In the genomic region with DNA sequence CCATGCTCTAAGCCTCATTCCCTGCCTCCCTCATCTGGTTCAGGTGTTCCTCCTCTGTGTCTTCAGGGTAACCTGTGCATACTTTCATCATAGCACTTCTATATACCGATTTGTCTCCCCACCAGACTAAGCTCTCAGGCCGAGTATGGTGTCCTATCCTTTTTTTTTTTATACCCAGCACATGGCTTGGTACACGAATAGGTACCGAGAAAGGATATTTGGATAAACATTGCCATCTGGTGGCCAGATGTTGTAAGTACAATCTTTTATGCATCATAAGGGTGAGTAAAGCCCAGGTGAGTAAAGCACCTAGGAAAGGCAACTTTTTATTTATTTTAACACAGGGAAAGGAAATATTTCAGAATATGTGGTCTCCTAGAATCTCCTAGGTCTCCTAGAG, we compare ENCODE assay signal across 8 cellular contexts.
DNase-seq lines count a peak whose midpoint lies in the region; ATAC-seq and TF ChIP-seq lines count a peak whose summit lies in the region.

No MANE protein-coding gene starts in this region.

- TF ChIP-seq EP300 in sigmoid colon (IDR thresholded peaks at IDR 0.05): no peak

- no peaks in the 10 kb centered on the region for H3K9me3 ChIP-seq in sigmoid colon

- no peak overlapping the region for H3K27ac Mint-ChIP-seq in GM23338

- TF ChIP-seq POLR2A in sigmoid colon (IDR thresholded peaks at IDR 0.05): no peak

- TF ChIP-seq CTCF in GM23338 (conservative IDR thresholded peaks at IDR 0.05; ENCODE audit: low read depth in 2 of 2) (peak; percentile 63 to 66), WI38 (IDR thresholded peaks at IDR 0.05; ENCODE audit: low read depth, low read length) (peak; percentile 44), sigmoid colon (IDR thresholded peaks at IDR 0.05) (peak; percentile 23 to 45 (median 30))

- H3K9me3 Mint-ChIP-seq in GM23338: peaks cover 16% of the 10 kb centered on the region

- H3K9me2 ChIP-seq in GM23338 (ENCODE audit: insufficient read depth): no peaks in the 10 kb centered on the region

- no peak overlapping the region for H3K27ac ChIP-seq in GM23338 (ENCODE audit: low read depth)
- H3K27ac ChIP-seq in sigmoid colon: no peak overlapping the region

- peak; percentile 5 for DNase-seq in stimulated activated CD4-positive, alpha-beta T cell treated with anti-CD3 and anti-CD28 coated beads, Interleukin-15, amount 100 ng/mL, for 24 hours
- no peak for DNase-seq in stimulated activated CD4-positive, alpha-beta T cell treated with anti-CD3 and anti-CD28 coated beads, Interleukin-4, amount 100 ng/mL, for 1 hour
- DNase-seq in GM23338 (ENCODE audit: low spot score) (peak; percentile 68), NCI-H1694 (lab: John Stamatoyannopoulos, UW) (peak; percentile 61), foreskin melanocyte (peak; percentile 12), sigmoid colon (no peak)

- peaks cover 15% of the 10 kb centered on the region; the same call in 2 of the 3 replicates for H3K36me3 Mint-ChIP-seq in GM23338 (ENCODE audit: low read depth)

- H3K27me3 ChIP-seq in GM23338 (ENCODE audit: insufficient read depth) (no peaks in the 10 kb centered on the region), sigmoid colon (no peaks in the 10 kb centered on the region)

- no peak overlapping the region for H3K4me3 ChIP-seq in GM23338
- H3K4me3 ChIP-seq in WI38 (ENCODE audit: low read depth, low read length): no peak overlapping the region
- no peak overlapping the region for H3K4me3 ChIP-seq in sigmoid colon

- WGBS in sigmoid colon, 2 donors: 13 to 26% methylated on average over 4 of the region's 4 CpGs

- H2AFZ ChIP-seq in GM23338: no peak overlapping the region

- H3K4me2 ChIP-seq in GM23338: no peak overlapping the region

- H3K79me2 ChIP-seq in GM23338 (replicated peaks; ENCODE audit: insufficient read depth): no peaks in the 10 kb centered on the region

- H3F3A ChIP-seq in GM23338 (replicated peaks; ENCODE audit: low read depth): no peaks in the 10 kb centered on the region

- H4K20me1 ChIP-seq in GM23338 (replicated peaks; ENCODE audit: insufficient read depth): no peaks in the 10 kb centered on the region

- H3K4me1 ChIP-seq in GM23338 (ENCODE audit: insufficient read depth): peaks cover 18% of the 10 kb centered on the region
- no peaks in the 10 kb centered on the region for H3K4me1 ChIP-seq in sigmoid colon

- ATAC-seq in GM23338: peak; percentile 72
- no peak for ATAC-seq in HG02623 (IDR thresholded peaks at IDR 0.05; ENCODE audit: unreplicated experiment)

- no peaks in the 10 kb centered on the region for H3K27me3 Mint-ChIP-seq in GM23338 (ENCODE audit: insufficient read depth, low read depth, poor library complexity)

- intact Hi-C loops in sigmoid colon (cut with DNase I): loop anchor here (5.0 kb wide), 1 partner anchor 237 kb away; no protein-coding TSS in a partner anchor

- no peak overlapping the region for H3K4me3 Mint-ChIP-seq in GM23338

- peaks cover 15% of the 10 kb centered on the region for H3K4me1 Mint-ChIP-seq in GM23338

- H3K36me3 ChIP-seq in GM23338 (ENCODE audit: insufficient read depth): no peaks in the 10 kb centered on the region
- no peaks in the 10 kb centered on the region for H3K36me3 ChIP-seq in sigmoid colon

TF ChIP-seq in GM23338, 12 proteins besides CTCF, POLR2A, EP300 and RAD21:
- TF ChIP-seq EZH2phosphoT487 (IDR thresholded peaks at IDR 0.05; ENCODE audit: unreplicated experiment): no peak
- TF ChIP-seq STAT1 (IDR thresholded peaks at IDR 0.05; ENCODE audit: unreplicated experiment): no peak
- TF ChIP-seq ZNF331 (CRISPR knock-in tag; IDR thresholded peaks at IDR 0.05; ENCODE audit: low read depth): no peak
- TF ChIP-seq, protein P1, sequence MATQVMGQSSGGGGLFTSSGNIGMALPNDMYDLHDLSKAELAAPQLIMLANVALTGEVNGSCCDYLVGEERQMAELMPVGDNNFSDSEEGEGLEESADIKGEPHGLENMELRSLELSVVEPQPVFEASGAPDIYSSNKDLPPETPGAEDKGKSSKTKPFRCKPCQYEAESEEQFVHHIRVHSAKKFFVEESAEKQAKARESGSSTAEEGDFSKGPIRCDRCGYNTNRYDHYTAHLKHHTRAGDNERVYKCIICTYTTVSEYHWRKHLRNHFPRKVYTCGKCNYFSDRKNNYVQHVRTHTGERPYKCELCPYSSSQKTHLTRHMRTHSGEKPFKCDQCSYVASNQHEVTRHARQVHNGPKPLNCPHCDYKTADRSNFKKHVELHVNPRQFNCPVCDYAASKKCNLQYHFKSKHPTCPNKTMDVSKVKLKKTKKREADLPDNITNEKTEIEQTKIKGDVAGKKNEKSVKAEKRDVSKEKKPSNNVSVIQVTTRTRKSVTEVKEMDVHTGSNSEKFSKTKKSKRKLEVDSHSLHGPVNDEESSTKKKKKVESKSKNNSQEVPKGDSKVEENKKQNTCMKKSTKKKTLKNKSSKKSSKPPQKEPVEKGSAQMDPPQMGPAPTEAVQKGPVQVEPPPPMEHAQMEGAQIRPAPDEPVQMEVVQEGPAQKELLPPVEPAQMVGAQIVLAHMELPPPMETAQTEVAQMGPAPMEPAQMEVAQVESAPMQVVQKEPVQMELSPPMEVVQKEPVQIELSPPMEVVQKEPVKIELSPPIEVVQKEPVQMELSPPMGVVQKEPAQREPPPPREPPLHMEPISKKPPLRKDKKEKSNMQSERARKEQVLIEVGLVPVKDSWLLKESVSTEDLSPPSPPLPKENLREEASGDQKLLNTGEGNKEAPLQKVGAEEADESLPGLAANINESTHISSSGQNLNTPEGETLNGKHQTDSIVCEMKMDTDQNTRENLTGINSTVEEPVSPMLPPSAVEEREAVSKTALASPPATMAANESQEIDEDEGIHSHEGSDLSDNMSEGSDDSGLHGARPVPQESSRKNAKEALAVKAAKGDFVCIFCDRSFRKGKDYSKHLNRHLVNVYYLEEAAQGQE (IDR thresholded peaks at IDR 0.05; ENCODE audit: unreplicated experiment): no peak
- no peak for TF ChIP-seq EZH2 (IDR thresholded peaks at IDR 0.05; ENCODE audit: low read depth, unreplicated experiment)
- no peak for TF ChIP-seq CREB1 (CRISPR knock-in tag; IDR thresholded peaks at IDR 0.05; ENCODE audit: low read depth)
- TF ChIP-seq ZNF114 (CRISPR knock-in tag; IDR thresholded peaks at IDR 0.05): no peak
TF ChIP-seq in GM23338: peak in this region for 0.

Comparison
In these comparisons a context has a peak if more than half of its experiments do, and no peak if none do; other contexts are left out.
1. DNase-seq: peak in stimulated activated CD4-positive, alpha-beta T cell treated with anti-CD3 and anti-CD28 coated beads, Interleukin-15, amount 100 ng/mL, for 24 hours (single experiment), GM23338 (single experiment), NCI-H1694 (single experiment) and foreskin melanocyte (single experiment); none in stimulated activated CD4-positive, alpha-beta T cell treated with anti-CD3 and anti-CD28 coated beads, Interleukin-4, amount 100 ng/mL, for 1 hour (single experiment) and sigmoid colon (single experiment).
2. Peak in every context shown above with its lines, with median percentiles within 50 percentile points of each other: CTCF ChIP-seq.